ENCODE assay signal across 1 cellular context in the genomic region with DNA sequence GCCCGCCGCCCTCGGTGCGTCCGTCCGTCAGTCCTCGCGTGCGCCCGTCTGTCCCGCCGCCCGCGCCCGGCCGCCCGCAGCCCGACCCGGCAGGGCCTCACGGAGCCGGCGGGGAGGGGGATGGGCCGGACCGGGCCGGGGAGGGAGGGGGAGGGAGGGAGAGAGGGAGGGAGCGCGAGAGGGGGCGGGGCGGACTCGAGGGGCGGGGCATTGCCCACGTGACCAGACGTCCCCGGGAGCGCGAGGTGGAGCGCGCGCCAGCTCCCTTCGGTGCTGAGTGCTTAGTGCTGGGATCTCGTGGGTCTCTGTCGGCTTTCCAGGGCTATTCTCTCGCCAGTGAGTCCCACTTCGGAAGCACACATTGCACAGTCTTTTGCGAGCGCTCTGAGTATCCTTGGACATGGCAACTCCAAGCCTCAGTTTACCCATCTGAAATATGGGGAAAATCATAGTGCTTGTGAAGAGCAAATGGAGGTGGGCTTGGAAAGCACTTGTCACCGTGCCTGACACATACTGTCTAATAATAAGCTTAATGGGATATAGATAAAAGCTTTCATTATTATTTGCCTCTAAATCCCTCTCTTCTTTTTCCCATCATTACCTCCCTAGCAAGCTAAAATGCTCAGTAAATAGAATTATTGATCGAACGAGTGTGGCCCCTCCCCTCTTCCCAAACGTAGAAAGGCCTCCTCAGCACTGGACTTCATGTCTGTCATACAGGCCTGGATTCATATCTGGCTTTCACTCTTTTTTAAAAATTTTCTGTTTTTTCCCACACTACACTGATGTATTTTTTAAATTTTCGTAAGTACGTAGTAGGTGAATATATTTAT.
TF ChIP-seq lines count a peak whose summit lies in the region.

A gene (minus strand): TSS at position 122 of the 833 bp plus-strand sequence. CDS start 43,296 bp downstream, outside the sequence.

TF ChIP-seq in K562, 482 proteins besides CTCF, POLR2A, EP300 and RAD21 (continued from another document and continues in another):
- TF ChIP-seq HNRNPK (IDR thresholded peaks at IDR 0.05; ENCODE audit: low read depth, low read length, poor library complexity, severe bottlenecking) (peak; percentile 71), FOS (IDR thresholded peaks at IDR 0.05; ENCODE audit: extremely low read depth, insufficient read length) (no peak), POLR3G (IDR thresholded peaks at IDR 0.05; ENCODE audit: extremely low read depth, insufficient read length, insufficient replicate concordance) (no peak), ZNF780A (CRISPR knock-in tag; IDR thresholded peaks at IDR 0.05) (no peak), NR2F6 (CRISPR knock-in tag; IDR thresholded peaks at IDR 0.05) (no peak), POLR2B (IDR thresholded peaks at IDR 0.05; ENCODE audit: low read depth, partially characterized antibody) (peak; percentile 83), NONO (IDR thresholded peaks at IDR 0.05; ENCODE audit: low read depth in 2 of 2, low read length in 1 of 2) (no peak), BCOR (IDR thresholded peaks at IDR 0.05) (peak; percentile 97), L3MBTL2 (IDR thresholded peaks at IDR 0.05) (peak; percentile 68), ZZZ3 (IDR thresholded peaks at IDR 0.05) (no peak), POLR2H (tag; IDR thresholded peaks at IDR 0.05; ENCODE audit: low read depth) (peak; percentile 65), ZNF79 (CRISPR knock-in tag; IDR thresholded peaks at IDR 0.05; ENCODE audit: low read depth) (no peak), TOE1 (IDR thresholded peaks at IDR 0.05; ENCODE audit: borderline replicate concordance) (peak; percentile 90), TOE1 (CRISPR knock-in tag; IDR thresholded peaks at IDR 0.05; ENCODE audit: borderline replicate concordance, low read depth) (no peak), FOSL1 (tag; conservative IDR thresholded peaks at IDR 0.05) (peak; percentile 18; the same call in 1 of the 2 replicates), IFI16 (CRISPR knock-in tag; IDR thresholded peaks at IDR 0.05) (no peak), CBFA2T2 (conservative IDR thresholded peaks at IDR 0.05) (peak; percentile 50), ZNF699 (CRISPR knock-in tag; IDR thresholded peaks at IDR 0.05; ENCODE audit: insufficient replicate concordance) (no peak), FOXK1 (CRISPR knock-in tag; IDR thresholded peaks at IDR 0.05; ENCODE audit: borderline replicate concordance) (no peak), ZNF764 (CRISPR knock-in tag; IDR thresholded peaks at IDR 0.05; ENCODE audit: low read depth) (no peak), YY1 (IDR thresholded peaks at IDR 0.05; ENCODE audit: borderline replicate concordance in 1 of 3, control insufficient read depth in 1 of 3, extremely low read depth in 1 of 3, insufficient read depth in 3 of 3, insufficient read length in 1 of 3, insufficient replicate concordance in 2 of 3, low read depth in 1 of 3, low read length in 2 of 3) (no peak), RCOR1 (IDR thresholded peaks at IDR 0.05; ENCODE audit: borderline replicate concordance in 1 of 2, low read depth in 2 of 2, low read length in 2 of 2) (0 out of 4 replicates have a peak, but pooled peaks of 1 of the 2 experiments have one; percentile 60), NR3C1 (CRISPR knock-in tag; IDR thresholded peaks at IDR 0.05) (0 out of 2 replicates have a peak, but pooled peaks have one; percentile 4), NCOA1 (IDR thresholded peaks at IDR 0.05; ENCODE audit: low read depth) (0 out of 2 replicates have a peak, but pooled peaks have one; percentile 29), PRMT5 (CRISPR knock-in tag; IDR thresholded peaks at IDR 0.05) (no peak), PRPF4 (IDR thresholded peaks at IDR 0.05; ENCODE audit: insufficient read depth, low read depth, low read length, poor library complexity, severe bottlenecking) (no peak), E2F3 (CRISPR knock-in tag; IDR thresholded peaks at IDR 0.05) (no peak), ADNP (tag; IDR thresholded peaks at IDR 0.05) (peak; percentile 86), ZSCAN29 (IDR thresholded peaks at IDR 0.05) (no peak), RBFOX2 (IDR thresholded peaks at IDR 0.05; ENCODE audit: low read depth, low read length) (peak; percentile 66), PURB (CRISPR knock-in tag; IDR thresholded peaks at IDR 0.05; ENCODE audit: low read depth) (no peak), MYC (IDR thresholded peaks at IDR 0.05; ENCODE audit: low read depth, low read length) (0 out of 2 replicates have a peak, but pooled peaks have one; percentile 28), MYC (CRISPR knock-in tag; IDR thresholded peaks at IDR 0.05; ENCODE audit: borderline replicate concordance, low read depth) (no peak; the same call in 1 of the 2 replicates), NR2C2 (CRISPR knock-in tag; IDR thresholded peaks at IDR 0.05) (no peak), NR2C2 (tag; IDR thresholded peaks at IDR 0.05) (peak; percentile 53), RUNX1 (IDR thresholded peaks at IDR 0.05; ENCODE audit: low read depth) (no peak)
- TF ChIP-seq, protein P1, sequence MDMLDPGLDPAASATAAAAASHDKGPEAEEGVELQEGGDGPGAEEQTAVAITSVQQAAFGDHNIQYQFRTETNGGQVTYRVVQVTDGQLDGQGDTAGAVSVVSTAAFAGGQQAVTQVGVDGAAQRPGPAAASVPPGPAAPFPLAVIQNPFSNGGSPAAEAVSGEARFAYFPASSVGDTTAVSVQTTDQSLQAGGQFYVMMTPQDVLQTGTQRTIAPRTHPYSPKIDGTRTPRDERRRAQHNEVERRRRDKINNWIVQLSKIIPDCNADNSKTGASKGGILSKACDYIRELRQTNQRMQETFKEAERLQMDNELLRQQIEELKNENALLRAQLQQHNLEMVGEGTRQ (CRISPR knock-in tag; IDR thresholded peaks at IDR 0.05): peak; percentile 94
- TF ChIP-seq, protein P2, sequence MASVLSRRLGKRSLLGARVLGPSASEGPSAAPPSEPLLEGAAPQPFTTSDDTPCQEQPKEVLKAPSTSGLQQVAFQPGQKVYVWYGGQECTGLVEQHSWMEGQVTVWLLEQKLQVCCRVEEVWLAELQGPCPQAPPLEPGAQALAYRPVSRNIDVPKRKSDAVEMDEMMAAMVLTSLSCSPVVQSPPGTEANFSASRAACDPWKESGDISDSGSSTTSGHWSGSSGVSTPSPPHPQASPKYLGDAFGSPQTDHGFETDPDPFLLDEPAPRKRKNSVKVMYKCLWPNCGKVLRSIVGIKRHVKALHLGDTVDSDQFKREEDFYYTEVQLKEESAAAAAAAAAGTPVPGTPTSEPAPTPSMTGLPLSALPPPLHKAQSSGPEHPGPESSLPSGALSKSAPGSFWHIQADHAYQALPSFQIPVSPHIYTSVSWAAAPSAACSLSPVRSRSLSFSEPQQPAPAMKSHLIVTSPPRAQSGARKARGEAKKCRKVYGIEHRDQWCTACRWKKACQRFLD (CRISPR knock-in tag; IDR thresholded peaks at IDR 0.05): 0 out of 2 replicates have a peak, but pooled peaks have one; percentile 62
- TF ChIP-seq, protein P3, sequence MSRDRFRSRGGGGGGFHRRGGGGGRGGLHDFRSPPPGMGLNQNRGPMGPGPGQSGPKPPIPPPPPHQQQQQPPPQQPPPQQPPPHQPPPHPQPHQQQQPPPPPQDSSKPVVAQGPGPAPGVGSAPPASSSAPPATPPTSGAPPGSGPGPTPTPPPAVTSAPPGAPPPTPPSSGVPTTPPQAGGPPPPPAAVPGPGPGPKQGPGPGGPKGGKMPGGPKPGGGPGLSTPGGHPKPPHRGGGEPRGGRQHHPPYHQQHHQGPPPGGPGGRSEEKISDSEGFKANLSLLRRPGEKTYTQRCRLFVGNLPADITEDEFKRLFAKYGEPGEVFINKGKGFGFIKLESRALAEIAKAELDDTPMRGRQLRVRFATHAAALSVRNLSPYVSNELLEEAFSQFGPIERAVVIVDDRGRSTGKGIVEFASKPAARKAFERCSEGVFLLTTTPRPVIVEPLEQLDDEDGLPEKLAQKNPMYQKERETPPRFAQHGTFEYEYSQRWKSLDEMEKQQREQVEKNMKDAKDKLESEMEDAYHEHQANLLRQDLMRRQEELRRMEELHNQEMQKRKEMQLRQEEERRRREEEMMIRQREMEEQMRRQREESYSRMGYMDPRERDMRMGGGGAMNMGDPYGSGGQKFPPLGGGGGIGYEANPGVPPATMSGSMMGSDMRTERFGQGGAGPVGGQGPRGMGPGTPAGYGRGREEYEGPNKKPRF (IDR thresholded peaks at IDR 0.05; ENCODE audit: low read depth, low read length): no peak
- TF ChIP-seq, protein P4, sequence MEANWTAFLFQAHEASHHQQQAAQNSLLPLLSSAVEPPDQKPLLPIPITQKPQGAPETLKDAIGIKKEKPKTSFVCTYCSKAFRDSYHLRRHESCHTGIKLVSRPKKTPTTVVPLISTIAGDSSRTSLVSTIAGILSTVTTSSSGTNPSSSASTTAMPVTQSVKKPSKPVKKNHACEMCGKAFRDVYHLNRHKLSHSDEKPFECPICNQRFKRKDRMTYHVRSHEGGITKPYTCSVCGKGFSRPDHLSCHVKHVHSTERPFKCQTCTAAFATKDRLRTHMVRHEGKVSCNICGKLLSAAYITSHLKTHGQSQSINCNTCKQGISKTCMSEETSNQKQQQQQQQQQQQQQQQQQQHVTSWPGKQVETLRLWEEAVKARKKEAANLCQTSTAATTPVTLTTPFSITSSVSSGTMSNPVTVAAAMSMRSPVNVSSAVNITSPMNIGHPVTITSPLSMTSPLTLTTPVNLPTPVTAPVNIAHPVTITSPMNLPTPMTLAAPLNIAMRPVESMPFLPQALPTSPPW (CRISPR knock-in tag; IDR thresholded peaks at IDR 0.05): peak; percentile 96
- TF ChIP-seq, protein P5, sequence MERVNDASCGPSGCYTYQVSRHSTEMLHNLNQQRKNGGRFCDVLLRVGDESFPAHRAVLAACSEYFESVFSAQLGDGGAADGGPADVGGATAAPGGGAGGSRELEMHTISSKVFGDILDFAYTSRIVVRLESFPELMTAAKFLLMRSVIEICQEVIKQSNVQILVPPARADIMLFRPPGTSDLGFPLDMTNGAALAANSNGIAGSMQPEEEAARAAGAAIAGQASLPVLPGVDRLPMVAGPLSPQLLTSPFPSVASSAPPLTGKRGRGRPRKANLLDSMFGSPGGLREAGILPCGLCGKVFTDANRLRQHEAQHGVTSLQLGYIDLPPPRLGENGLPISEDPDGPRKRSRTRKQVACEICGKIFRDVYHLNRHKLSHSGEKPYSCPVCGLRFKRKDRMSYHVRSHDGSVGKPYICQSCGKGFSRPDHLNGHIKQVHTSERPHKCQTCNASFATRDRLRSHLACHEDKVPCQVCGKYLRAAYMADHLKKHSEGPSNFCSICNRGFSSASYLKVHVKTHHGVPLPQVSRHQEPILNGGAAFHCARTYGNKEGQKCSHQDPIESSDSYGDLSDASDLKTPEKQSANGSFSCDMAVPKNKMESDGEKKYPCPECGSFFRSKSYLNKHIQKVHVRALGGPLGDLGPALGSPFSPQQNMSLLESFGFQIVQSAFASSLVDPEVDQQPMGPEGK (CRISPR knock-in tag; IDR thresholded peaks at IDR 0.05; ENCODE audit: borderline replicate concordance): no peak
- TF ChIP-seq, protein P6, sequence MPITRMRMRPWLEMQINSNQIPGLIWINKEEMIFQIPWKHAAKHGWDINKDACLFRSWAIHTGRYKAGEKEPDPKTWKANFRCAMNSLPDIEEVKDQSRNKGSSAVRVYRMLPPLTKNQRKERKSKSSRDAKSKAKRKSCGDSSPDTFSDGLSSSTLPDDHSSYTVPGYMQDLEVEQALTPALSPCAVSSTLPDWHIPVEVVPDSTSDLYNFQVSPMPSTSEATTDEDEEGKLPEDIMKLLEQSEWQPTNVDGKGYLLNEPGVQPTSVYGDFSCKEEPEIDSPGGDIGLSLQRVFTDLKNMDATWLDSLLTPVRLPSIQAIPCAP (CRISPR knock-in tag; IDR thresholded peaks at IDR 0.05; ENCODE audit: borderline replicate concordance): no peak
- TF ChIP-seq, protein P7, sequence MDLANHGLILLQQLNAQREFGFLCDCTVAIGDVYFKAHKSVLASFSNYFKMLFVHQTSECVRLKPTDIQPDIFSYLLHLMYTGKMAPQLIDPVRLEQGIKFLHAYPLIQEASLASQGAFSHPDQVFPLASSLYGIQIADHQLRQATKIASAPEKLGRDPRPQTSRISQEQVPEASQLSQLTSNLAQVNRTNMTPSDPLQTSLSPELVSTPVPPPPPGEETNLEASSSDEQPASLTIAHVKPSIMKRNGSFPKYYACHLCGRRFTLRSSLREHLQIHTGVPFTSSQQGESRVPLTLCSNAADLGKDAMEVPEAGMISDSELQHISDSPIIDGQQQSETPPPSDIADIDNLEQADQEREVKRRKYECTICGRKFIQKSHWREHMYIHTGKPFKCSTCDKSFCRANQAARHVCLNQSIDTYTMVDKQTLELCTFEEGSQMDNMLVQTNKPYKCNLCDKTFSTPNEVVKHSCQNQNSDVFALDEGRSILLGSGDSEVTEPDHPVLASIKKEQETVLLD (IDR thresholded peaks at IDR 0.05): no peak
- TF ChIP-seq, protein P8, sequence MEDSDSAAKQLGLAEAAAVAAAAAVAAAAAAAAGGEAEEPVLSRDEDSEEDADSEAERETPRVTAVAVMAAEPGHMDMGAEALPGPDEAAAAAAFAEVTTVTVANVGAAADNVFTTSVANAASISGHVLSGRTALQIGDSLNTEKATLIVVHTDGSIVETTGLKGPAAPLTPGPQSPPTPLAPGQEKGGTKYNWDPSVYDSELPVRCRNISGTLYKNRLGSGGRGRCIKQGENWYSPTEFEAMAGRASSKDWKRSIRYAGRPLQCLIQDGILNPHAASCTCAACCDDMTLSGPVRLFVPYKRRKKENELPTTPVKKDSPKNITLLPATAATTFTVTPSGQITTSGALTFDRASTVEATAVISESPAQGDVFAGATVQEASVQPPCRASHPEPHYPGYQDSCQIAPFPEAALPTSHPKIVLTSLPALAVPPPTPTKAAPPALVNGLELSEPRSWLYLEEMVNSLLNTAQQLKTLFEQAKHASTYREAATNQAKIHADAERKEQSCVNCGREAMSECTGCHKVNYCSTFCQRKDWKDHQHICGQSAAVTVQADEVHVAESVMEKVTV (CRISPR knock-in tag; IDR thresholded peaks at IDR 0.05): no peak
- TF ChIP-seq, protein P9, sequence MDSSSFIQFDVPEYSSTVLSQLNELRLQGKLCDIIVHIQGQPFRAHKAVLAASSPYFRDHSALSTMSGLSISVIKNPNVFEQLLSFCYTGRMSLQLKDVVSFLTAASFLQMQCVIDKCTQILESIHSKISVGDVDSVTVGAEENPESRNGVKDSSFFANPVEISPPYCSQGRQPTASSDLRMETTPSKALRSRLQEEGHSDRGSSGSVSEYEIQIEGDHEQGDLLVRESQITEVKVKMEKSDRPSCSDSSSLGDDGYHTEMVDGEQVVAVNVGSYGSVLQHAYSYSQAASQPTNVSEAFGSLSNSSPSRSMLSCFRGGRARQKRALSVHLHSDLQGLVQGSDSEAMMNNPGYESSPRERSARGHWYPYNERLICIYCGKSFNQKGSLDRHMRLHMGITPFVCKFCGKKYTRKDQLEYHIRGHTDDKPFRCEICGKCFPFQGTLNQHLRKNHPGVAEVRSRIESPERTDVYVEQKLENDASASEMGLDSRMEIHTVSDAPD (CRISPR knock-in tag; IDR thresholded peaks at IDR 0.05): no peak
- TF ChIP-seq, protein P10, sequence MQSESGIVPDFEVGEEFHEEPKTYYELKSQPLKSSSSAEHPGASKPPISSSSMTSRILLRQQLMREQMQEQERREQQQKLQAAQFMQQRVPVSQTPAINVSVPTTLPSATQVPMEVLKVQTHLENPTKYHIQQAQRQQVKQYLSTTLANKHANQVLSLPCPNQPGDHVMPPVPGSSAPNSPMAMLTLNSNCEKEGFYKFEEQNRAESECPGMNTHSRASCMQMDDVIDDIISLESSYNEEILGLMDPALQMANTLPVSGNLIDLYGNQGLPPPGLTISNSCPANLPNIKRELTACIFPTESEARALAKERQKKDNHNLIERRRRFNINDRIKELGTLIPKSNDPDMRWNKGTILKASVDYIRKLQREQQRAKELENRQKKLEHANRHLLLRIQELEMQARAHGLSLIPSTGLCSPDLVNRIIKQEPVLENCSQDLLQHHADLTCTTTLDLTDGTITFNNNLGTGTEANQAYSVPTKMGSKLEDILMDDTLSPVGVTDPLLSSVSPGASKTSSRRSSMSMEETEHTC (IDR thresholded peaks at IDR 0.05): no peak
